1 cellular context compared by ENCODE assay signal in the genomic region with DNA sequence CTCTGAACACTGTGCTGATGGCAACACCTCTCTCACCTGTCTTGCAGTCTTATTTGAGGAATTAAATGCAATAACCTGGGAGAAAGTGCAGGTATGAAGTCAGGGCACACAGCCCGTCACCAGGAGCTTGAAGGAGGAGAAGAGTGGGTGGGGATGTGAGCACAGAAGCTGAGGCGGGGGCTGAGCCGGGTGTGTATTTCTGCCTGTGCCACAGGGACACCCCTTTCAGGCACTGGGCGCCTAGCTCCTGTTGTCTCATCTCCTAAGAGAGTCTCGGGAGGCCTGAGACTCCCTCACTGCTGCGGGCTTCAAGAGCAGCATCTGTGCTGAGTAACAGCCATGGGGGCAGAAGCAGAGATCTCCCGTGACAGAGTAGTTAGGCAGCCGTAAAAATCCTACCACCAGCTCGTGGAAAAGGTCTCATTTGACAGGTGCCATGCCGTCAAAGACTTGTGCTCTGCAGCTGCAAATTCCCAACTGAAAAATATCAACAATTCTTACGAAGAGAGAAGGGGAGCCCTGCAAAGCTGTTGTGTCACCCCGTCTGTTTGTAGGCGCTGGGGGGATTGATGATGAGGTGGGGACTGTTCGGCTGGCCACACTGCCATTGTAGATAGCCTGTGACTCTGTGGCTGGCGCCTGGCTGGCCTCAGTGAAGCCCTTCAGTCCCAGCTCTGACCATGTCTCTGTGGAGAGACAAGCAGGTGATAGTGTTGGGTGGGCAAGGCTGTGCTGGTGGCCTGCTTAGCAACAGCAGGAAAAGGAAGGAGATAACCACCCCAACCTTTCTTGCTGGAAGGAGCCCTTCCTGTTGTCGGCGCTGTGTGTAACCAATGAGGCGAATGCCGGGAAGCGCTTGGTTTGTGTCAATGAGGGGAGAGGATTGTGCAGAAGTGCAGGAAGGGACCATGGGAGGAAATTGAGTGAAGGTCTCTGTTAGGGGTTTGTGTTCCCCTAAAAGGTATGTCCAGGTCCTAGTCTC.
TF ChIP-seq lines count a peak whose summit lies in the region.

No MANE protein-coding gene starts in this region.

TF ChIP-seq in HepG2, 621 proteins besides CTCF, POLR2A, EP300 and RAD21 (continued from another document):
- TF ChIP-seq, protein P1, sequence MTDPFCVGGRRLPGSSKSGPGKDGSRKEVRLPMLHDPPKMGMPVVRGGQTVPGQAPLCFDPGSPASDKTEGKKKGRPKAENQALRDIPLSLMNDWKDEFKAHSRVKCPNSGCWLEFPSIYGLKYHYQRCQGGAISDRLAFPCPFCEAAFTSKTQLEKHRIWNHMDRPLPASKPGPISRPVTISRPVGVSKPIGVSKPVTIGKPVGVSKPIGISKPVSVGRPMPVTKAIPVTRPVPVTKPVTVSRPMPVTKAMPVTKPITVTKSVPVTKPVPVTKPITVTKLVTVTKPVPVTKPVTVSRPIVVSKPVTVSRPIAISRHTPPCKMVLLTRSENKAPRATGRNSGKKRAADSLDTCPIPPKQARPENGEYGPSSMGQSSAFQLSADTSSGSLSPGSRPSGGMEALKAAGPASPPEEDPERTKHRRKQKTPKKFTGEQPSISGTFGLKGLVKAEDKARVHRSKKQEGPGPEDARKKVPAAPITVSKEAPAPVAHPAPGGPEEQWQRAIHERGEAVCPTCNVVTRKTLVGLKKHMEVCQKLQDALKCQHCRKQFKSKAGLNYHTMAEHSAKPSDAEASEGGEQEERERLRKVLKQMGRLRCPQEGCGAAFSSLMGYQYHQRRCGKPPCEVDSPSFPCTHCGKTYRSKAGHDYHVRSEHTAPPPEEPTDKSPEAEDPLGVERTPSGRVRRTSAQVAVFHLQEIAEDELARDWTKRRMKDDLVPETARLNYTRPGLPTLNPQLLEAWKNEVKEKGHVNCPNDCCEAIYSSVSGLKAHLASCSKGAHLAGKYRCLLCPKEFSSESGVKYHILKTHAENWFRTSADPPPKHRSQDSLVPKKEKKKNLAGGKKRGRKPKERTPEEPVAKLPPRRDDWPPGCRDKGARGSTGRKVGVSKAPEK (CRISPR knock-in tag; IDR thresholded peaks at IDR 0.05; ENCODE audit: borderline replicate concordance): no peak
- no peak for TF ChIP-seq YY1 (IDR thresholded peaks at IDR 0.05; ENCODE audit: insufficient read depth, insufficient replicate concordance, low read depth, low read length)
